In the genomic region with DNA sequence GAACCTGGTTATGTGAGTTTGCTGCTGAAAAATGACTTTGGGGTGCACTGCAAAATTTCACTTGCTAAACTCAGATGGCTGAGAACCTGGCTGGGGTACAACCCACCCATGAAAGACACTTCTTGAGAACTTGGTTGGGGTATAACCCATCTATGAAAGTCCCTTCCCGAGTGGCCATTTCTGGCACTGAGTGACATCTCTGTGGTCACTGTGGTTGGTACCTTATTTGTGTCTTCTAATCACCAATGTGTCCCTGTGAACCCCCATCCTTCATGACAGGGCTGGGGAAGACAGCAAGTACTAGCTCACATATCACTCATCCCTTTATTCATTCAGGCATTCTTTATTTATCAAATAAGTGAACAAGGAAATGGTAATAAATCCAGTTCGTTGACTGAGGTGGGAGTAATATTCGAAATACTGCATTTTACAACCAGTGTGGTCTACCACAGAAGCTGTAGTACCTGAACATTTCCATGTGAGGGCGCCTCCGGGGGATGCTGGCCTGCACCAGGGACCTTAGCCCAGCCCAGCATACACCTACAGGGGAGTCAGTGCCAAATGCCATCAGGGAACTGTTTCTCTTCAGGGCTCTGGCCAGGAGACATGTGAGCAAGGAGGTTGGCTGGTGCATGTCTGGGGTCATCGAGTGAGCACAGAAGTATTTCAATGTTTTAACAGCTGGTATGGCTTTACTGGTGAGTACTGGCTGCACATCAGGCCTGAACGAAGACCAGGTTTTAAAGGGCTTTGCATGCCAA, we compare ENCODE assay signal across 8 cellular contexts.
DNase-seq lines count a peak whose midpoint lies in the region; ATAC-seq and TF ChIP-seq lines count a peak whose summit lies in the region.
"Had no signal": no experiment of that assay in that cellular context is flagged by ENCODE, and none has a peak within 500 bp of the region (broad histone marks: within the 10 kb centered on the region; RNA-seq: fewer than 3 reads in every experiment).

No MANE protein-coding gene starts in this region.

- H3K9me3 Mint-ChIP-seq in activated CD8-positive, alpha-beta T cell treated with anti-CD3 and anti-CD28 coated beads, Interleukin-2, amount 10 ng/mL, durations not matched to agents 7 days and 5 days (ENCODE audit: insufficient read depth): no peaks in the 10 kb centered on the region
- H3K9me3 Mint-ChIP-seq in activated T-helper 17 cell treated with anti-CD3 and anti-CD28 coated beads, Interleukin-2, amount 50 U/mL, for 72 hours: peaks cover 6% of the 10 kb centered on the region
- H3K9me3 Mint-ChIP-seq: activated naive CD8-positive, alpha-beta T cell treated with anti-CD3 and anti-CD28 coated beads, Interleukin-2, amount 10 ng/mL, durations not matched to agents 7 days and 5 days had no signal

- DNase-seq in GM10266 (ENCODE audit: extremely low spot score) (peak; percentile 20), HFF-Myc (ENCODE audit: extremely low read depth, low read depth) (no peak), myocyte (ENCODE audit: low read depth) (peak; percentile 4), posterior vena cava (ENCODE audit: low spot score) (no peak)
- peak; percentile 31 for DNase-seq in activated CD8-positive, alpha-beta T cell treated with anti-CD3 and anti-CD28 coated beads, Interleukin-2, amount 10 ng/mL, durations not matched to agents 7 days and 5 days
- DNase-seq: activated naive CD8-positive, alpha-beta T cell treated with anti-CD3 and anti-CD28 coated beads, Interleukin-2, amount 10 ng/mL, durations not matched to agents 7 days and 5 days had no signal

- H3K36me3 Mint-ChIP-seq in activated CD8-positive, alpha-beta T cell treated with anti-CD3 and anti-CD28 coated beads, Interleukin-2, amount 10 ng/mL, durations not matched to agents 7 days and 5 days (ENCODE audit: low read depth): no peaks in the 10 kb centered on the region
- no peaks in the 10 kb centered on the region for H3K36me3 Mint-ChIP-seq in activated T-helper 17 cell treated with anti-CD3 and anti-CD28 coated beads, Interleukin-2, amount 50 U/mL, for 72 hours (ENCODE audit: low read depth)
- H3K36me3 Mint-ChIP-seq: activated naive CD8-positive, alpha-beta T cell treated with anti-CD3 and anti-CD28 coated beads, Interleukin-2, amount 10 ng/mL, durations not matched to agents 7 days and 5 days had no signal

- no peak overlapping the region for H3K27ac Mint-ChIP-seq in activated CD8-positive, alpha-beta T cell treated with anti-CD3 and anti-CD28 coated beads, Interleukin-2, amount 10 ng/mL, durations not matched to agents 7 days and 5 days
- H3K27ac Mint-ChIP-seq in activated T-helper 17 cell treated with anti-CD3 and anti-CD28 coated beads, Interleukin-2, amount 50 U/mL, for 72 hours: no peak overlapping the region
- H3K27ac Mint-ChIP-seq: activated naive CD8-positive, alpha-beta T cell treated with anti-CD3 and anti-CD28 coated beads, Interleukin-2, amount 10 ng/mL, durations not matched to agents 7 days and 5 days had no signal

- H3K4me3 ChIP-seq in HFF-Myc (replicated peaks; ENCODE audit: low read depth, low read length): no peak overlapping the region

- no peak overlapping the region for H3K4me3 Mint-ChIP-seq in activated CD8-positive, alpha-beta T cell treated with anti-CD3 and anti-CD28 coated beads, Interleukin-2, amount 10 ng/mL, durations not matched to agents 7 days and 5 days
- H3K4me3 Mint-ChIP-seq in activated T-helper 17 cell treated with anti-CD3 and anti-CD28 coated beads, Interleukin-2, amount 50 U/mL, for 72 hours: no peak overlapping the region
- H3K4me3 Mint-ChIP-seq: activated naive CD8-positive, alpha-beta T cell treated with anti-CD3 and anti-CD28 coated beads, Interleukin-2, amount 10 ng/mL, durations not matched to agents 7 days and 5 days had no signal

- no peak for ATAC-seq in activated CD8-positive, alpha-beta T cell treated with anti-CD3 and anti-CD28 coated beads, Interleukin-2, amount 10 ng/mL, durations not matched to agents 7 days and 5 days
- no peak for ATAC-seq in activated T-helper 17 cell treated with anti-CD3 and anti-CD28 coated beads, Interleukin-2, amount 50 U/mL, for 72 hours (replicated peaks)
- ATAC-seq in GM21737 (IDR thresholded peaks at IDR 0.05; ENCODE audit: unreplicated experiment): no peak

- POLR2A ChIA-PET in activated CD8-positive, alpha-beta T cell treated with anti-CD3 and anti-CD28 coated beads, Interleukin-2, amount 10 ng/mL, durations not matched to agents 7 days and 5 days (lab: Charles Lee): no interaction called here

- peaks cover 7% of the 10 kb centered on the region for H3K27me3 Mint-ChIP-seq in activated CD8-positive, alpha-beta T cell treated with anti-CD3 and anti-CD28 coated beads, Interleukin-2, amount 10 ng/mL, durations not matched to agents 7 days and 5 days (ENCODE audit: low read depth)
- H3K27me3 Mint-ChIP-seq in activated T-helper 17 cell treated with anti-CD3 and anti-CD28 coated beads, Interleukin-2, amount 50 U/mL, for 72 hours: peaks cover 18% of the 10 kb centered on the region

- intact Hi-C loops in posterior vena cava (cut with DNase I): no loop called here

- TF ChIP-seq CTCF in GM10266 (IDR thresholded peaks at IDR 0.05; ENCODE audit: control insufficient read depth, insufficient read depth, low read depth, missing control alignments) (peak; percentile 36), HFF-Myc (IDR thresholded peaks at IDR 0.05; ENCODE audit: low read depth, low read length, missing control alignments) (peak; percentile 54)

- CTCF ChIA-PET in activated CD8-positive, alpha-beta T cell treated with anti-CD3 and anti-CD28 coated beads, Interleukin-2, amount 10 ng/mL, durations not matched to agents 7 days and 5 days (lab: Charles Lee): interaction anchor here (0.7 to 2.0 kb wide), 6 partner anchors 36 to 557 kb away, joined by 3 to 5 read pairs (median 3); no protein-coding TSS in a partner anchor

- H3K4me1 Mint-ChIP-seq in activated CD8-positive, alpha-beta T cell treated with anti-CD3 and anti-CD28 coated beads, Interleukin-2, amount 10 ng/mL, durations not matched to agents 7 days and 5 days (ENCODE audit: low read depth): no peaks in the 10 kb centered on the region
- peaks cover 7% of the 10 kb centered on the region for H3K4me1 Mint-ChIP-seq in activated T-helper 17 cell treated with anti-CD3 and anti-CD28 coated beads, Interleukin-2, amount 50 U/mL, for 72 hours
- H3K4me1 Mint-ChIP-seq: activated naive CD8-positive, alpha-beta T cell treated with anti-CD3 and anti-CD28 coated beads, Interleukin-2, amount 10 ng/mL, durations not matched to agents 7 days and 5 days had no signal

Comparison
In these comparisons a context has a peak if more than half of its experiments do, and no peak if none do; other contexts are left out.
1. DNase-seq: peak in GM10266 (single experiment), activated CD8-positive, alpha-beta T cell treated with anti-CD3 and anti-CD28 coated beads, Interleukin-2, amount 10 ng/mL, durations not matched to agents 7 days and 5 days (single experiment) and myocyte (single experiment); none in HFF-Myc (single experiment) and posterior vena cava (single experiment).